In genomic region chr3:177359601-177360357, GRCh38 we compare ENCODE assay signal across 8 cellular contexts.
DNase-seq lines count a peak whose midpoint lies in the region; ATAC-seq and TF ChIP-seq lines count a peak whose summit lies in the region.

No MANE protein-coding gene starts in this region.

- no peak for TF ChIP-seq CTCF in NB4 (IDR thresholded peaks at IDR 0.05; ENCODE audit: low read depth, low read length)

- H3K4me3 ChIP-seq in NB4 (ENCODE audit: low read depth, low read length), result peak overlapping the region; percentile 48

- peak overlapping the region; percentile 82 for H3K27ac ChIP-seq in temporal lobe (ENCODE audit: low read depth, low read length)

- no peaks in the 10 kb centered on the region for H3K9me3 Mint-ChIP-seq in activated naive CD4-positive, alpha-beta T cell treated with anti-CD3 and anti-CD28 coated beads, Interleukin-2, amount 50 U/mL, for 24 hours

- peak overlapping the region; percentile 90 for H3K4me3 Mint-ChIP-seq in activated naive CD4-positive, alpha-beta T cell treated with anti-CD3 and anti-CD28 coated beads, Interleukin-2, amount 50 U/mL, for 24 hours

- H3K4me1 Mint-ChIP-seq in activated naive CD4-positive, alpha-beta T cell treated with anti-CD3 and anti-CD28 coated beads, Interleukin-2, amount 50 U/mL, for 24 hours, result peaks cover 58% of the 10 kb centered on the region

- TF ChIP-seq POLR2A in NB4 (IDR thresholded peaks at IDR 0.05; ENCODE audit: extremely low read depth, insufficient read length), result no peak

- ATAC-seq in HG02571 (IDR thresholded peaks at IDR 0.05; ENCODE audit: unreplicated experiment), result peak; percentile 71

- H3K27me3 Mint-ChIP-seq in activated naive CD4-positive, alpha-beta T cell treated with anti-CD3 and anti-CD28 coated beads, Interleukin-2, amount 50 U/mL, for 24 hours, result no peaks in the 10 kb centered on the region

- H3K36me3 Mint-ChIP-seq in activated naive CD4-positive, alpha-beta T cell treated with anti-CD3 and anti-CD28 coated beads, Interleukin-2, amount 50 U/mL, for 24 hours, result no peaks in the 10 kb centered on the region

- DNase-seq in GM04504 (ENCODE audit: low read depth), result peak; percentile 97
- DNase-seq in NB4 (ENCODE audit: low read depth), result peak; percentile 96
- peak; percentile 100 for DNase-seq in SK-N-DZ (ENCODE audit: low spot score)
- DNase-seq in globus pallidus (ENCODE audit: low spot score), result peak; percentile 96
- DNase-seq in occipital lobe (lab: John Stamatoyannopoulos, UW), result peak; percentile 89

- H3K27ac Mint-ChIP-seq in activated naive CD4-positive, alpha-beta T cell treated with anti-CD3 and anti-CD28 coated beads, Interleukin-2, amount 50 U/mL, for 24 hours, result peak overlapping the region; percentile 98

Comparison
In these comparisons a context has a peak if more than half of its experiments do, and no peak if none do; other contexts are left out.
1. Peak in every context shown above with its lines: DNase-seq, ATAC-seq, H3K4me3 ChIP-seq and H3K27ac ChIP-seq.